Comparison of ENCODE assay signal across 1 cellular context in the genomic region with DNA sequence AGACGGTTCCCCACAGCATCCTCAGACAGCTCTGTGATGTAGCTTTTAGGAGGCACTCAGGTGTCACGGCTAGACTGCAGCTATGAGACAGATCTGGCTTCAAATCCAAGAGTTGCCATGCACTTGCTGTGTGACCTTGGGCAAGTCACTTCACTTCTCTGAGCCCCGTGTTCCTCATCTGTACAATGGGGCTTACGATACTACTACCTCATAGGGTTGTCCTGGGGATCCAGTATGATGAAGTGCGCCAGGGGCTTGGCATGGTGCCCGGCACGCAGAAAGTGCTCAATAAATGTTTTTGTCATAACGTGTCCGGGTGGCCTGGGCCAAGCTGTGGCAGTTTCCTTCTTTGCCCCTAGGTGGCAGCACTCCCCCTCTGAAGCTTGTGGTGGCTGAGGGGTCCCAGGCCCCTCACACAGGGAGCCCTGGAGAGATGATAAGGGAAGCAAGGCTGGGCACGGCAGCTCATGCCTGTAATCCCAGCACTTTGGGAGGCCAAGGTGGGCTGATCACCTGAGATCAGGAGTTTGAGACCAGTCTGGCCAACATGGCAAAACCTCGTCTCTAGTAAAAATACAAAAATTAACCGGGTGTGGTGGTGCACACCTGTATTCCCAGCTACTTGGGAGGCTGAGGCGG.
TF ChIP-seq lines count a peak whose summit lies in the region.

No MANE protein-coding gene starts in this region.

TF ChIP-seq in GM12878, 131 proteins besides CTCF, POLR2A, EP300 and RAD21 (continued from another document):
- TF ChIP-seq FOXK2 (IDR thresholded peaks at IDR 0.05) (peak; percentile 9; the same call in 1 of the 2 replicates), SUPT20H (IDR thresholded peaks at IDR 0.05; ENCODE audit: borderline replicate concordance, control insufficient read depth, low read depth, low read length) (no peak)
- TF ChIP-seq, protein P1, sequence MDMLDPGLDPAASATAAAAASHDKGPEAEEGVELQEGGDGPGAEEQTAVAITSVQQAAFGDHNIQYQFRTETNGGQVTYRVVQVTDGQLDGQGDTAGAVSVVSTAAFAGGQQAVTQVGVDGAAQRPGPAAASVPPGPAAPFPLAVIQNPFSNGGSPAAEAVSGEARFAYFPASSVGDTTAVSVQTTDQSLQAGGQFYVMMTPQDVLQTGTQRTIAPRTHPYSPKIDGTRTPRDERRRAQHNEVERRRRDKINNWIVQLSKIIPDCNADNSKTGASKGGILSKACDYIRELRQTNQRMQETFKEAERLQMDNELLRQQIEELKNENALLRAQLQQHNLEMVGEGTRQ (IDR thresholded peaks at IDR 0.05; ENCODE audit: borderline replicate concordance, low read depth, low read length): no peak
